ENCODE assay signal across 32 cellular contexts in the genomic region with DNA sequence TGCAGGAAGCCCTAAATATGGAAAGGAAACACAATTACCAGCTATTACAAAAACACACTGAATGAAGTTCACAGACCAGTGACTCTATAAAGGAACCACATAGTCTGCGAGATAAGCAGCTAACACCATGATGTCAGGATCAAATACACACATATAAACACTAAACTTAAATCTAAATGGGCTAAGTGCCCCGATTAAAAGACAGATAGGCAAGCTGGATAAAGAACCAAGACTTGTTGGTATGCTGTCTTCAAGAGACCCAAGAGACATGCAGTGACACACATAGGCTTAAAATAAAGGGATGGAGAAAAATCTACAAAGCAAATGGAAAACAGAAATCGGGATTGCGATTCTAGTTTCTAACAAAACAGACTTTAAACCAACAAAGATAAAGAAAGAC.
A peak's percentile ranks its signal among the peaks of the same experiment; 100 is the strongest.
DNase-seq lines count a peak whose midpoint lies in the region; TF ChIP-seq lines count a peak whose summit lies in the region.
"Had no signal": no experiment of that assay in that cellular context is flagged by ENCODE, and none has a peak within 500 bp of the region (broad histone marks: within the 10 kb centered on the region; RNA-seq: fewer than 3 reads in every experiment).

No MANE protein-coding gene starts in this region.

- H3K36me3 ChIP-seq in HEK293 (ENCODE audit: control insufficient read depth in 2 of 2, insufficient read depth in 1 of 2, low read length in 2 of 2): no peaks in the 10 kb centered on the region; a peak in 1 of 3 replicates
- peaks cover 8% of the 10 kb centered on the region for H3K36me3 ChIP-seq in adipocyte (ENCODE audit: control insufficient read depth, insufficient read depth, low read length, severe bottlenecking)
- no peaks in the 10 kb centered on the region for H3K36me3 ChIP-seq in CD8-positive, alpha-beta memory T cell (ENCODE audit: insufficient read depth, low read length)
- peaks cover 0 to 10% (median 0%) of the 10 kb centered on the region in 3 donors for H3K36me3 ChIP-seq in tibial artery
- H3K36me3 ChIP-seq: BE2C, BLaER1 had no signal

- DNase-seq in adipocyte (ENCODE audit: low read depth) (no peak), choroid plexus epithelial cell (ENCODE audit: low read depth) (peak; percentile 5), tibial artery (no peak), dermis blood vessel endothelial cell (no peak)
- DNase-seq in CD8-positive, alpha-beta memory T cell: no peak
- DNase-seq: 8988T; ACHN; AML-193; BE2C; C1 segment of cervical spinal cord; Caco-2; Calu3; CD4-positive, alpha-beta memory T cell; CD4-positive, alpha-beta T cell; CD4-positive, CD25-positive, alpha-beta regulatory T cell; CD8-positive, alpha-beta T cell; COR-L47; DMS 273 treated with DMSO at 0.1 percent for 48 hours; DMS153; DMS53; DMS79; DMS79 treated with DMSO at 0.1 percent for 48 hours; DND-41; EL had no signal

- no peak overlapping the region for H3K9ac ChIP-seq in adipocyte (ENCODE audit: low read length)
- H3K9ac ChIP-seq: BLaER1; BLaER1 treated with 17β-estradiol and CSF1 and Interleukin-3, amounts not matched to agents 10 nM and 100 nM had no signal

- no peak overlapping the region for H3K4me3 Mint-ChIP-seq in CD8-positive, alpha-beta memory T cell
- H3K4me3 Mint-ChIP-seq: B cell; CD14-positive monocyte; CD4-positive, alpha-beta memory T cell; CD4-positive, alpha-beta T cell; CD4-positive, CD25-positive, alpha-beta regulatory T cell; CD8-positive, alpha-beta T cell had no signal

- TF ChIP-seq CTCF in HEK293 (tag by site-specific recombination; IDR thresholded peaks at IDR 0.05) (no peak), choroid plexus epithelial cell (conservative IDR thresholded peaks at IDR 0.05; ENCODE audit: low read depth, low read length) (no peak), tibial artery (IDR thresholded peaks at IDR 0.05) (no peak)

- no peaks in the 10 kb centered on the region for H3K36me3 Mint-ChIP-seq in CD8-positive, alpha-beta memory T cell
- H3K36me3 Mint-ChIP-seq: CD14-positive monocyte; CD4-positive, CD25-positive, alpha-beta regulatory T cell; CD8-positive, alpha-beta T cell had no signal

- H3K4me1 ChIP-seq in HEK293 (ENCODE audit: control insufficient read depth, insufficient read depth, low read length) (no peaks in the 10 kb centered on the region), adipocyte (ENCODE audit: control insufficient read depth, insufficient read depth, low read length) (no peaks in the 10 kb centered on the region), tibial artery (no peaks in the 10 kb centered on the region)
- H3K4me1 ChIP-seq in CD8-positive, alpha-beta memory T cell (ENCODE audit: insufficient read depth, low read length): no peaks in the 10 kb centered on the region
- H3K4me1 ChIP-seq: A549; BE2C; BLaER1; BLaER1 treated with 17β-estradiol and CSF1 and Interleukin-3, amounts not matched to agents 10 nM and 100 nM; Caco-2 had no signal

- intact Hi-C loops in tibial artery (cut with DNase I; ENCODE audit: low total_unique reads): no loop called here

- H3K9me3 ChIP-seq in HEK293 (ENCODE audit: control insufficient read depth, insufficient read depth, low read depth, low read length): no peaks in the 10 kb centered on the region
- peaks cover 29% of the 10 kb centered on the region for H3K9me3 ChIP-seq in adipocyte (ENCODE audit: control insufficient read depth, low read length)
- H3K9me3 ChIP-seq in CD8-positive, alpha-beta memory T cell (ENCODE audit: low read length): no peaks in the 10 kb centered on the region
- H3K9me3 ChIP-seq in tibial artery: peaks cover 0 to 19% (median 12%) of the 10 kb centered on the region in 3 donors
- H3K9me3 ChIP-seq: A549, BE2C, Caco-2 had no signal

- H3K4me3 ChIP-seq in HEK293 (ENCODE audit: low read depth, low read length): no peak overlapping the region
- peak overlapping the region; percentile 17 for H3K4me3 ChIP-seq in adipocyte (ENCODE audit: low read length)
- no peak overlapping the region for H3K4me3 ChIP-seq in choroid plexus epithelial cell (ENCODE audit: low read depth, low read length)
- H3K4me3 ChIP-seq in CD8-positive, alpha-beta memory T cell (ENCODE audit: low read length): no peak overlapping the region
- no peak overlapping the region for H3K4me3 ChIP-seq in tibial artery
- H3K4me3 ChIP-seq: A549; BLaER1; BLaER1 treated with 17β-estradiol and CSF1 and Interleukin-3, amounts not matched to agents 10 nM and 100 nM had no signal

- POLR2A ChIA-PET in HEK293 (lab: Yijun Ruan, JAX): no interaction called here
- POLR2A ChIA-PET in CD8-positive, alpha-beta memory T cell (lab: Charles Lee): no interaction called here

- H3K9me3 Mint-ChIP-seq in CD8-positive, alpha-beta memory T cell: peaks cover 11 to 27% (median 11%) of the 10 kb centered on the region in 5 donors

- CTCF ChIA-PET in HEK293 (lab: Yijun Ruan, JAX): no interaction called here
- CTCF ChIA-PET in CD8-positive, alpha-beta memory T cell (lab: Charles Lee): no interaction called here

- H3K27me3 ChIP-seq in adipocyte (replicated peaks; ENCODE audit: control insufficient read depth, insufficient read depth, low read length): no peaks in the 10 kb centered on the region
- H3K27me3 ChIP-seq in CD8-positive, alpha-beta memory T cell (ENCODE audit: insufficient read depth, low read length, poor library complexity, severe bottlenecking): no peaks in the 10 kb centered on the region
- no peaks in the 10 kb centered on the region for H3K27me3 ChIP-seq in tibial artery
- H3K27me3 ChIP-seq: BE2C; BLaER1; BLaER1 treated with 17β-estradiol and CSF1 and Interleukin-3, amounts not matched to agents 10 nM and 100 nM had no signal

- H3K27me3 Mint-ChIP-seq in CD8-positive, alpha-beta memory T cell: peaks cover 0 to 3% of the 10 kb centered on the region in 2 donors
- H3K27me3 Mint-ChIP-seq: B cell; CD4-positive, alpha-beta memory T cell; CD4-positive, alpha-beta T cell; CD4-positive, CD25-positive, alpha-beta regulatory T cell had no signal

- H3K27ac ChIP-seq in HEK293 (ENCODE audit: extremely low read depth, low read depth, low read length): no peak overlapping the region
- no peak overlapping the region for H3K27ac ChIP-seq in CD8-positive, alpha-beta memory T cell (ENCODE audit: low read depth, low read length)
- no peak overlapping the region for H3K27ac ChIP-seq in tibial artery
- H3K27ac ChIP-seq: 22Rv1; A549; BLaER1; BLaER1 treated with 17β-estradiol and CSF1 and Interleukin-3, amounts not matched to agents 10 nM and 100 nM; C4-2B had no signal

- H3K4me1 Mint-ChIP-seq in CD8-positive, alpha-beta memory T cell: no peaks in the 10 kb centered on the region
- H3K4me1 Mint-ChIP-seq: B cell; CD14-positive monocyte; CD4-positive, alpha-beta memory T cell; CD4-positive, CD25-positive, alpha-beta regulatory T cell had no signal

- H3K27ac Mint-ChIP-seq in CD8-positive, alpha-beta memory T cell: no peak overlapping the region
- H3K27ac Mint-ChIP-seq: B cell; CD14-positive monocyte; CD4-positive, alpha-beta memory T cell; CD4-positive, alpha-beta T cell; CD4-positive, CD25-positive, alpha-beta regulatory T cell; CD8-positive, alpha-beta T cell had no signal

TF ChIP-seq in HEK293, 187 proteins besides CTCF, POLR2A, EP300 and RAD21:
- peak; percentile 86 for TF ChIP-seq ZNF529 (tag by site-specific recombination; IDR thresholded peaks at IDR 0.05; ENCODE audit: insufficient replicate concordance)
- peak; percentile 87 for TF ChIP-seq SETDB1 (IDR thresholded peaks at IDR 0.05; ENCODE audit: insufficient read length, low read length)
- peak; percentile 71; the same call in 1 of the 2 replicates for TF ChIP-seq TRIM28 (IDR thresholded peaks at IDR 0.05; ENCODE audit: borderline replicate concordance, low read length)
- no peak for TF ChIP-seq ZNF548 (tag by site-specific recombination; IDR thresholded peaks at IDR 0.05)
- TF ChIP-seq ZNF555 (tag by site-specific recombination; conservative IDR thresholded peaks at IDR 0.05): no peak
- TF ChIP-seq ZNF623 (tag by site-specific recombination; IDR thresholded peaks at IDR 0.05): no peak
